14 cellular contexts compared by ENCODE assay signal in genomic region chr1:173095632-173096031, GRCh38. TPM values are rescaled to one million over a fixed set of nuclear protein-coding genes. Genes with fewer than 3 reads are reported as not detected.
DNase-seq lines count a peak whose midpoint lies in the region; ATAC-seq, FAIRE-seq and TF ChIP-seq lines count a peak whose summit lies in the region.
"Had no signal": no experiment of that assay in that cellular context is flagged by ENCODE, and none has a peak within 500 bp of the region (broad histone marks: within the 10 kb centered on the region; RNA-seq: fewer than 3 reads in every experiment).

No MANE protein-coding gene starts in this region.

- peak; percentile 75 for DNase-seq in Daoy (ENCODE audit: low read depth)
- peak; percentile 72 for DNase-seq in MG63
- DNase-seq in bronchial epithelial cell (ENCODE audit: low read depth), result peak; percentile 80
- DNase-seq in myocyte (ENCODE audit: low read depth), result peak; percentile 83
- DNase-seq in activated naive CD4-positive, alpha-beta T cell treated with Interleukin-2 at 50 U/mL for 16 hours, result no peak
- DNase-seq in NCI-H2107 treated with DMSO at 0.1 percent for 48 hours (lab: John Stamatoyannopoulos, UW; ENCODE audit: unreplicated experiment), result no peak
- DNase-seq in lower lobe of right lung, result no peak
- DNase-seq: activated B cell treated with CpG ODN at 0.5 μM for 24 hours, amygdala, endodermal cell, NCI-H524 treated with DMSO at 0.1 percent for 48 hours, retina had no signal

- H3K4me3 ChIP-seq in MG63 (no peak overlapping the region), bronchial epithelial cell (ENCODE audit: low read depth, low read length) (no peak overlapping the region), lower lobe of right lung (no peak overlapping the region)
- H3K4me3 ChIP-seq: SK-N-MC had no signal

- ATAC-seq in HG02610 (IDR thresholded peaks at IDR 0.05; ENCODE audit: unreplicated experiment), result no peak
- ATAC-seq in lower lobe of right lung, result no peak

- FAIRE-seq in bronchial epithelial cell (lab: Jason Lieb, UNC), result no peak

- TF ChIP-seq CTCF in bronchial epithelial cell (IDR thresholded peaks at IDR 0.05; ENCODE audit: insufficient read depth, low read length, severe bottlenecking) (no peak), lower lobe of right lung (IDR thresholded peaks at IDR 0.05) (no peak)

- H3K27me3 ChIP-seq in MG63 (no peaks in the 10 kb centered on the region), bronchial epithelial cell (ENCODE audit: control insufficient read depth, insufficient read depth, low read length) (no peaks in the 10 kb centered on the region), lower lobe of right lung (ENCODE audit: low read depth) (no peaks in the 10 kb centered on the region)

- intact Hi-C loops in lower lobe of right lung (cut with DNase I), result no loop called here

- H3K9me3 ChIP-seq in MG63 (no peaks in the 10 kb centered on the region; the same call in 1 of the 2 replicates), lower lobe of right lung (no peaks in the 10 kb centered on the region)

- no peaks in the 10 kb centered on the region for H3K36me3 ChIP-seq in MG63
- no peaks in the 10 kb centered on the region for H3K36me3 ChIP-seq in bronchial epithelial cell (ENCODE audit: control insufficient read depth, insufficient read depth, low read length)
- H3K36me3 ChIP-seq in lower lobe of right lung, result no peaks in the 10 kb centered on the region

- no peaks in the 10 kb centered on the region for H3K4me1 ChIP-seq in lower lobe of right lung

- no peak overlapping the region for H3K27ac ChIP-seq in lower lobe of right lung
- H3K27ac ChIP-seq: SK-N-MC had no signal

RNA-seq across cellular contexts. Expression of gene TNFSF18, which starts 44.9 kb away (rescaled TPM):
- total RNA-seq in Daoy (2014; rRNA removed; shearing (Covaris generic)), result 1.0 and 1.2 TPM in 2 replicates
- total RNA-seq in MG63 (2014; rRNA removed; shearing (Covaris generic); ENCODE audit: low replicate concordance), result not detected in 2 replicates
- total RNA-seq in bronchial epithelial cell, result not detected in 2 replicates
- 0.91 TPM in 1 of 2 replicates, not detected in the other for total RNA-seq in myocyte
- polyA plus RNA-seq in myocyte (2012), result 23.3 TPM
- 0.24 TPM for total RNA-seq in lower lobe of right lung
- total RNA-seq: activated B cell treated with CpG ODN at 0.5 μM for 24 hours, endodermal cell had no signal

Comparison
In these comparisons a context has a peak if more than half of its experiments do, and no peak if none do; other contexts are left out.
1. DNase-seq: peak in Daoy (single experiment), MG63 (single experiment), bronchial epithelial cell (single experiment) and myocyte (single experiment); none in activated naive CD4-positive, alpha-beta T cell treated with Interleukin-2 at 50 U/mL for 16 hours (single experiment), NCI-H2107 treated with DMSO at 0.1 percent for 48 hours (single experiment) and lower lobe of right lung (single experiment).